ENCODE assay signal across 8 cellular contexts in the genomic region with DNA sequence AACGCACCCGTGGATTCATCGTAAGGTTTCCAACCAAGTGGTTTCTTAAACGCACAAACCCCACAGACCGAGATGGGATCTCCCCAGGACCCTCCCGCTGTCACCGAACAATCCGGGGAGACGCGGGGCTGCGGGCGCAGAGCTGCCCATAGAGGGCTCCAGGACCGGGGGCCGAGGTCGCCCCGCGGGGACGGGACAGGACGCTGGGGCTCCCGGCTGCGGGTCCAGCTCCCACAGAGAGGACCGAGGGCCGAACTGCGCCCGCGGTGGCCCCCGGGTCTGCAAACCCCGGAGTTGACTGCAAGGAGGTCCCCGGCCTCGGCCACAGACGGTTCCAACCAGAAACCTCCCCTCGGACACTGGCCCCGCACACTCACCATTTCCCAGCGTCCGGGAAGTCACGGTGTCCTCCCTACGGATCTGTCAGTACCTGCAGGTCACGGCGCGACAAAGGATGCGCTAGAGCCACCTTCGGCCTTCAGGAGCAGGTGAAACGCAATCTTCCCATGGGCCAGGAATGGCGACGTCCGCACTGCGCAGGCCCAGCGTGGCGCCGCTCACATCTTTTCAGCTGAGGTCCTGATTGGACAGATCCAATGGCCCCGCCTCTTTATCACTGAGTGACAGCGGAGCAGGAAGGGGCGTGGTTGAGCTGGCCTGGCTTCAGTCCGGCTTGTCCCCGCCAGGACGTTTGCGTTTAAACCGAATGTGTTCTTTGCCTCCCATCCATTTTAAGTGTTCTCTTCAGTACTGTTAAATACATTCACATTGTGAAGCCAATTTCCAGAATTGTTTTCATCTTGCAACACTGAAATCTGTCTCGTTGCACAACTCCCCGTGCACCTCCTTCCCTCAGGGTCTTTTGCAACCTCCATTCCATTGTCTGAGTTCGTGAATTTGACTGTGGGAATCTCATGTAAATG. TPM values are rescaled to one million over a fixed set of nuclear protein-coding genes. Genes with fewer than 3 reads are reported as not detected.
DNase-seq lines count a peak whose midpoint lies in the region; ATAC-seq, FAIRE-seq and TF ChIP-seq lines count a peak whose summit lies in the region.

A gene (minus strand): TSS at position 534 of the 923 bp plus-strand sequence. CDS start 154 bp downstream, at position 380.

- FAIRE-seq in H1 (lab: Jason Lieb, UNC), result peak; percentile 90

- H3K4me2 ChIP-seq in H1 (ENCODE audit: insufficient read depth in 1 of 2, low read depth in 2 of 2, low read length in 2 of 2), result peak within 1 kb of the TSS; percentile 51 to 68

- no peak for TF ChIP-seq CTCF in CD8-positive, alpha-beta T cell (IDR thresholded peaks at IDR 0.05)
- no peak for TF ChIP-seq CTCF in H1 (IDR thresholded peaks at IDR 0.05; ENCODE audit: control extremely low read depth in 1 of 3, insufficient read depth in 1 of 3, low read depth in 1 of 3, low read length in 3 of 3)

- peaks cover 10% of the 10 kb centered on the region for H3K23me2 ChIP-seq in H1 (ENCODE audit: low read depth, low read length)

- H2AFZ ChIP-seq in H1 (ENCODE audit: low read length), result peak within 1 kb of the TSS; percentile 100

- peaks cover 0 to 42% of the 10 kb centered on the region in 2 experiments; a peak in 2 of 4 replicates for H3K79me2 ChIP-seq in H1 (ENCODE audit: control insufficient read depth in 1 of 2, insufficient read depth in 2 of 2, low read length in 2 of 2)

- H2BK12ac ChIP-seq in H1 (ENCODE audit: low read depth, low read length), result no peak within 1 kb of the TSS

- peak within 1 kb of the TSS; percentile 68 for H3K18ac ChIP-seq in H1 (ENCODE audit: extremely low read depth, low read length)

- H3K27ac Mint-ChIP-seq in CD8-positive, alpha-beta T cell, result peak within 1 kb of the TSS; percentile 93
- H3K27ac Mint-ChIP-seq in memory B cell, result peak within 1 kb of the TSS; percentile 95

- H3K23ac ChIP-seq in H1 (ENCODE audit: insufficient read length), result no peak within 1 kb of the TSS

- peak within 1 kb of the TSS; percentile 93; the same call in 1 of the 2 replicates for H4K8ac ChIP-seq in H1 (ENCODE audit: extremely low read depth, insufficient read depth, low read length)

- 4% methylated on average over 51 of the region's 61 CpGs; no CpG with 5 or more reads in 1 of the 2 experiments for WGBS in H1 (ENCODE audit: extremely low coverage in 1 of 2, insufficient coverage in 1 of 2, insufficient read length in 1 of 2, insufficient replicate concordance in 2 of 2, low coverage in 1 of 2, low lambda C conversion rate in 2 of 2, missing lambda C conversion rate in 1 of 2), 2 experiments

- 0 out of 2 replicates have a peak, but pooled peaks cover 4% of the 10 kb centered on the region for H3K79me1 ChIP-seq in H1 (ENCODE audit: low read depth, low read length)

- H3K36me3 Mint-ChIP-seq in CD8-positive, alpha-beta T cell, result peaks cover 46% of the 10 kb centered on the region
- peaks cover 18% of the 10 kb centered on the region for H3K36me3 Mint-ChIP-seq in memory B cell

- H3K9me3 ChIP-seq in CD8-positive, alpha-beta T cell (ENCODE audit: low read length), result peaks cover 3% of the 10 kb centered on the region
- peaks cover 7 to 13% of the 10 kb centered on the region in 2 experiments; a peak in 3 of 4 replicates for H3K9me3 ChIP-seq in H1 (ENCODE audit: insufficient read depth in 2 of 2, low read depth in 1 of 2, low read length in 1 of 2)

- peak in 1 of 2 experiments; percentile 87; a peak in 2 of 3 replicates for TF ChIP-seq POLR2A in H1 (IDR thresholded peaks at IDR 0.05; ENCODE audit: control extremely low read depth in 1 of 2, low read depth in 2 of 2, low read length in 2 of 2)

- H3K56ac ChIP-seq in H1 (replicated peaks; ENCODE audit: insufficient read length, low read depth, low read length), result no peak within 1 kb of the TSS

- peak within 1 kb of the TSS; percentile 15 for H3K4ac ChIP-seq in H1 (replicated peaks; ENCODE audit: insufficient read length, low read depth, low read length)

- no peak within 1 kb of the TSS for H2AK5ac ChIP-seq in H1 (ENCODE audit: low read depth, low read length)

- no peaks in the 10 kb centered on the region for H3K27me3 ChIP-seq in CD8-positive, alpha-beta T cell (ENCODE audit: insufficient read depth, low read length)
- no peaks in the 10 kb centered on the region for H3K27me3 ChIP-seq in H1 (replicated peaks in 1 of 4; ENCODE audit: control insufficient read depth in 3 of 4, extremely low read depth in 1 of 4, insufficient read depth in 3 of 4, low read length in 3 of 4)

- H3K9ac ChIP-seq in H1 (replicated peaks in 1 of 4; ENCODE audit: extremely low read depth in 1 of 4, low read depth in 3 of 4, low read length in 3 of 4), result peak within 1 kb of the TSS; percentile 64 to 90 (median 73)

- intact Hi-C loops in CD8-positive, alpha-beta T cell (cut with DNase I, micrococcal nuclease), result loop anchor here (1.0 to 10.0 kb wide), 10 partner anchors 43 to 217 kb away; a partner anchor contains a TSS

- no peak within 1 kb of the TSS; the same call in 1 of the 2 replicates for H2BK20ac ChIP-seq in H1 (ENCODE audit: low read length)

- ATAC-seq in CD8-positive, alpha-beta T cell, result peak; percentile 99
- ATAC-seq in GM19438 (IDR thresholded peaks at IDR 0.05; ENCODE audit: low read depth, unreplicated experiment), result peak; percentile 98
- ATAC-seq in HG03571 (IDR thresholded peaks at IDR 0.05; ENCODE audit: unreplicated experiment), result peak; percentile 96
- peak; percentile 99 for ATAC-seq in memory B cell (ENCODE audit: low read depth)

- H4K91ac ChIP-seq in H1 (replicated peaks; ENCODE audit: insufficient read length, low read length), result peak within 1 kb of the TSS; percentile 18

- TF ChIP-seq EP300 in H1 (IDR thresholded peaks at IDR 0.05; ENCODE audit: borderline replicate concordance in 1 of 2, low read depth in 2 of 2, low read length in 2 of 2), result no peak

- H3K4me3 ChIP-seq in CD8-positive, alpha-beta T cell (ENCODE audit: low read depth, low read length), result peak within 1 kb of the TSS; percentile 84
- peak within 1 kb of the TSS; percentile 76 to 97 (median 87) for H3K4me3 ChIP-seq in H1 (ENCODE audit: extremely low read depth in 1 of 4, insufficient read depth in 2 of 4, low read depth in 3 of 4, low read length in 4 of 4)

- H2BK15ac ChIP-seq in H1 (ENCODE audit: low read length), result no peak within 1 kb of the TSS

- H3K4me1 ChIP-seq in CD8-positive, alpha-beta T cell (ENCODE audit: insufficient read depth, low read length), result peaks cover 13% of the 10 kb centered on the region
- H3K4me1 ChIP-seq in H1 (replicated peaks in 1 of 4; ENCODE audit: control insufficient read depth in 3 of 4, insufficient read depth in 4 of 4, low read length in 3 of 4), result no peaks in the 10 kb centered on the region; a peak in 1 of 7 replicates

- H3K4me3 Mint-ChIP-seq in CD8-positive, alpha-beta T cell, result peak within 1 kb of the TSS; percentile 100
- H3K4me3 Mint-ChIP-seq in memory B cell, result peak within 1 kb of the TSS; percentile 100

- POLR2A ChIA-PET in CD8-positive, alpha-beta T cell (lab: Charles Lee), result interaction anchor here (0.6 to 4.9 kb wide), 20 partner anchors 18 to 217 kb away, joined by 3 to 75 read pairs (median 4); a partner anchor contains a TSS
- POLR2A ChIA-PET in H1 (lab: Charles Lee; ENCODE audit: partially characterized antibody), result interaction anchor here (0.7 to 1.9 kb wide), 14 partner anchors 9 to 454 kb away, joined by 3 to 6 read pairs (median 4); a partner anchor contains a TSS

- H3K36me3 ChIP-seq in CD8-positive, alpha-beta T cell (ENCODE audit: insufficient read depth, low read length), result peaks cover 13% of the 10 kb centered on the region
- H3K36me3 ChIP-seq in H1 (ENCODE audit: control insufficient read depth in 2 of 4, insufficient read depth in 4 of 4, low read length in 3 of 4), result peaks cover 0 to 5% (median 2%) of the 10 kb centered on the region in 4 experiments; a peak in 2 of 8 replicates

- H3K9me3 Mint-ChIP-seq in CD8-positive, alpha-beta T cell, result peaks cover 7% of the 10 kb centered on the region
- peaks cover 2% of the 10 kb centered on the region for H3K9me3 Mint-ChIP-seq in memory B cell

- H2BK5ac ChIP-seq in H1 (ENCODE audit: low read depth, low read length), result peak within 1 kb of the TSS; percentile 93

- H2BK120ac ChIP-seq in H1 (replicated peaks; ENCODE audit: low read depth, low read length), result no peak within 1 kb of the TSS

- peaks cover 29% of the 10 kb centered on the region for H3K4me1 Mint-ChIP-seq in CD8-positive, alpha-beta T cell (ENCODE audit: low read depth)
- H3K4me1 Mint-ChIP-seq in memory B cell, result peaks cover 18% of the 10 kb centered on the region

- H3K27ac ChIP-seq in CD8-positive, alpha-beta T cell (ENCODE audit: low read depth, low read length), result peak within 1 kb of the TSS; percentile 79
- H3K27ac ChIP-seq in H1 (ENCODE audit: low read depth, low read length), result no peak within 1 kb of the TSS

- DNase-seq in CD8-positive, alpha-beta T cell, result peak; percentile 77 to 94 (median 90)
- DNase-seq in NCI-H82 treated with DMSO at 0.1 percent for 48 hours (lab: John Stamatoyannopoulos, UW; ENCODE audit: unreplicated experiment), result peak; percentile 94
- peak; percentile 83 to 86 for DNase-seq in activated CD8-positive, alpha-beta memory T cell treated with anti-CD3 and anti-CD28 coated beads for 4 hours (ENCODE audit: low read depth in 2 of 2)
- peak; percentile 83 to 95 for DNase-seq in H1 (ENCODE audit: low read depth in 1 of 2, low spot score in 2 of 2)
- DNase-seq in memory B cell (ENCODE audit: low spot score in 2 of 2), result peak; percentile 75 to 87
- peak; percentile 83 for DNase-seq in stimulated activated CD8-positive, alpha-beta memory T cell treated with anti-CD3 and anti-CD28 coated beads, Interleukin-12 subunit alpha, Interleukin-12 subunit beta, amount 100 ng/mL, for 1 hour (ENCODE audit: low read depth)

- H3K27me3 Mint-ChIP-seq in CD8-positive, alpha-beta T cell (ENCODE audit: low read depth), result no peaks in the 10 kb centered on the region
- no peaks in the 10 kb centered on the region for H3K27me3 Mint-ChIP-seq in memory B cell

- no peak within 1 kb of the TSS for H3K14ac ChIP-seq in H1 (ENCODE audit: insufficient read length)

- H4K5ac ChIP-seq in H1 (ENCODE audit: insufficient read length, low read depth, low read length), result peak within 1 kb of the TSS; percentile 66

- no peak for TF ChIP-seq RAD21 in H1 (IDR thresholded peaks at IDR 0.05 in 1 of 2, conservative IDR thresholded peaks at IDR 0.05 in 1 of 2; ENCODE audit: low read depth in 2 of 2, low read length in 2 of 2)

- H4K20me1 ChIP-seq in H1 (replicated peaks in 1 of 2; ENCODE audit: control insufficient read depth in 1 of 2, insufficient read depth in 2 of 2, low read length in 2 of 2), result peaks cover 0 to 2% of the 10 kb centered on the region in 2 experiments

- CTCF ChIA-PET in CD8-positive, alpha-beta T cell (lab: Charles Lee), result interaction anchor here (0.7 kb wide), 1 partner anchor 92 kb away, joined by 3 read pairs; no protein-coding TSS in a partner anchor
- CTCF ChIA-PET in H1 (lab: Charles Lee; ENCODE audit: partially characterized antibody), result no interaction called here

RNA-seq across cellular contexts. Expression of the gene that starts here (rescaled TPM):
- 10 to 100 TPM; 40.7 to 44.9 TPM for total RNA-seq in CD8-positive, alpha-beta T cell
- total RNA-seq in H1 (2021; fragmentation: NEBNext Ultra II Directional; extraction: Animal tissue kit (Norgen Biotek cat#: 25700)), result 6.8 and 7.4 TPM in 2 replicates
- 0.72 and 1.00 TPM in 2 replicates for polyA plus RNA-seq in H1 (2011; rRNA removed)
- polyA plus RNA-seq in H1 (2011; cell fraction: cytosol; rRNA removed), result 1.8 TPM
- 1.1 TPM for polyA plus RNA-seq in H1 (2011; cell fraction: nucleus; rRNA removed)
- polyA plus RNA-seq in H1 (2012, experiment 1 of 2), result 2.5 to 5.0 TPM (median 3.2 TPM) in 4 replicates
- 0.28 TPM for polyA plus RNA-seq in H1 (2012, experiment 2 of 2)
- polyA plus RNA-seq in H1 (2013, experiment 1 of 2), result 3.7 TPM
- polyA plus RNA-seq in H1 (2013, experiment 2 of 2), result 3.8 TPM
- polyA minus RNA-seq in H1 (2011; rRNA and poly(A)+ RNA removed), result 4.4 and 6.7 TPM in 2 replicates
- 3.1 TPM for polyA minus RNA-seq in H1 (2011; cell fraction: cytosol; rRNA and poly(A)+ RNA removed)
- polyA minus RNA-seq in H1 (2011; cell fraction: nucleus; rRNA and poly(A)+ RNA removed), result 10.4 TPM
